Comparison of ENCODE assay signal across 1 cellular context in genomic region chr22:25741692-25742626, GRCh38.
TF ChIP-seq lines count a peak whose summit lies in the region.

Gene MYO18B (plus strand): TSS chr22:25742188. CDS start chr22:25761093, 18,905 bp downstream.

TF ChIP-seq in K562, 482 proteins besides CTCF, POLR2A, EP300 and RAD21 (continued from another document and continues in another):
- TF ChIP-seq RREB1 (CRISPR knock-in tag; IDR thresholded peaks at IDR 0.05): no peak
- no peak for TF ChIP-seq ZNF124 (CRISPR knock-in tag; IDR thresholded peaks at IDR 0.05)
- no peak for TF ChIP-seq PREB (CRISPR knock-in tag; IDR thresholded peaks at IDR 0.05)
- TF ChIP-seq KLF6 (CRISPR knock-in tag; IDR thresholded peaks at IDR 0.05; ENCODE audit: borderline replicate concordance): no peak; the same call in 1 of the 2 replicates
- no peak for TF ChIP-seq PTRF (tag; IDR thresholded peaks at IDR 0.05)
- TF ChIP-seq TSC22D4 (tag; IDR thresholded peaks at IDR 0.05): no peak
- no peak for TF ChIP-seq ELF2 (CRISPR knock-in tag; IDR thresholded peaks at IDR 0.05)
- no peak for TF ChIP-seq CGGBP1 (CRISPR knock-in tag; IDR thresholded peaks at IDR 0.05)
- peak; percentile 56; the same call in 1 of the 2 replicates for TF ChIP-seq TCF3 (CRISPR knock-in tag; IDR thresholded peaks at IDR 0.05)
- no peak for TF ChIP-seq YBX1 (IDR thresholded peaks at IDR 0.05)
- no peak for TF ChIP-seq CHAMP1 (IDR thresholded peaks at IDR 0.05)
- no peak for TF ChIP-seq PTTG1 (tag; IDR thresholded peaks at IDR 0.05; ENCODE audit: low read depth)
- no peak for TF ChIP-seq SIN3A (IDR thresholded peaks at IDR 0.05; ENCODE audit: borderline replicate concordance in 2 of 2, control insufficient read depth in 1 of 2, low read depth in 2 of 2, low read length in 2 of 2)
- TF ChIP-seq CTCFL (IDR thresholded peaks at IDR 0.05; ENCODE audit: borderline replicate concordance, insufficient read depth, low read depth, low read length, poor library complexity, severe bottlenecking): no peak
- TF ChIP-seq THAP7 (CRISPR knock-in tag; IDR thresholded peaks at IDR 0.05): no peak
- TF ChIP-seq MLLT1 (IDR thresholded peaks at IDR 0.05): 0 out of 4 replicates have a peak, but pooled peaks of 1 of the 2 experiments have one; percentile 43
- no peak for TF ChIP-seq NR3C1 (CRISPR knock-in tag; IDR thresholded peaks at IDR 0.05)
- TF ChIP-seq ZNF282 (CRISPR knock-in tag; IDR thresholded peaks at IDR 0.05): no peak
- TF ChIP-seq MCM3 (IDR thresholded peaks at IDR 0.05): no peak
- TF ChIP-seq STAT5B (CRISPR knock-in tag; IDR thresholded peaks at IDR 0.05): no peak
- no peak for TF ChIP-seq ZNF324 (CRISPR knock-in tag; IDR thresholded peaks at IDR 0.05)
- peak; percentile 80 for TF ChIP-seq RBFOX2 (IDR thresholded peaks at IDR 0.05; ENCODE audit: low read depth, low read length)
- peak; percentile 88 for TF ChIP-seq ZNF263 (CRISPR knock-in tag; IDR thresholded peaks at IDR 0.05; ENCODE audit: borderline replicate concordance)
- no peak for TF ChIP-seq HDAC8 (tag; IDR thresholded peaks at IDR 0.05)
- TF ChIP-seq GATAD2B (IDR thresholded peaks at IDR 0.05; ENCODE audit: borderline replicate concordance): no peak
- peak in 1 of 2 experiments; percentile 56; a peak in 2 of 4 replicates for TF ChIP-seq RCOR1 (IDR thresholded peaks at IDR 0.05; ENCODE audit: borderline replicate concordance in 1 of 2, low read depth in 2 of 2, low read length in 2 of 2)
- TF ChIP-seq ZNF444 (CRISPR knock-in tag; IDR thresholded peaks at IDR 0.05): no peak
- TF ChIP-seq ZHX1 (conservative IDR thresholded peaks at IDR 0.05; ENCODE audit: low read length): no peak
- no peak for TF ChIP-seq SP2 (IDR thresholded peaks at IDR 0.05; ENCODE audit: extremely low read depth, low read depth, low read length, poor library complexity, severe bottlenecking)
- TF ChIP-seq EWSR1 (IDR thresholded peaks at IDR 0.05; ENCODE audit: borderline replicate concordance, low read depth, partially characterized antibody): no peak
- TF ChIP-seq ASH1L (IDR thresholded peaks at IDR 0.05; ENCODE audit: borderline replicate concordance, low read depth, partially characterized antibody): no peak
- no peak for TF ChIP-seq STAT6 (CRISPR knock-in tag; IDR thresholded peaks at IDR 0.05)
- TF ChIP-seq NFXL1 (CRISPR knock-in tag; IDR thresholded peaks at IDR 0.05): no peak
- TF ChIP-seq XRCC4 (IDR thresholded peaks at IDR 0.05; ENCODE audit: extremely low read depth, insufficient read depth, insufficient read length): no peak
- TF ChIP-seq SNRNP70 (optimal IDR thresholded peaks at IDR 0.05; ENCODE audit: low read depth, low read length): no peak
- TF ChIP-seq RFX1 (IDR thresholded peaks at IDR 0.05): no peak
- TF ChIP-seq NR1H2 (CRISPR knock-in tag; IDR thresholded peaks at IDR 0.05): no peak
- TF ChIP-seq OTX1 (CRISPR knock-in tag; IDR thresholded peaks at IDR 0.05): no peak
- TF ChIP-seq HNRNPUL1 (IDR thresholded peaks at IDR 0.05; ENCODE audit: low read length): no peak
- TF ChIP-seq ZNF217 (CRISPR knock-in tag; IDR thresholded peaks at IDR 0.05): no peak
- TF ChIP-seq TFAM (CRISPR knock-in tag; conservative IDR thresholded peaks at IDR 0.05): no peak
- TF ChIP-seq SRSF7 (optimal IDR thresholded peaks at IDR 0.05; ENCODE audit: low read depth, low read length): no peak
- TF ChIP-seq POLR2H (tag; IDR thresholded peaks at IDR 0.05; ENCODE audit: low read depth): peak; percentile 64; the same call in 1 of the 2 replicates
